Comparison of ENCODE assay signal across 1 cellular context in genomic region chr13:45119469-45119989, GRCh38.
A peak's percentile ranks its signal among the peaks of the same experiment; 100 is the strongest.
TF ChIP-seq lines count a peak whose summit lies in the region.

No MANE protein-coding gene starts in this region.

TF ChIP-seq in HEK293, 187 proteins besides CTCF, POLR2A, EP300 and RAD21 (continued from another document):
- TF ChIP-seq ZNF449 (tag by site-specific recombination; IDR thresholded peaks at IDR 0.05) (no peak), ZNF560 (tag by site-specific recombination; IDR thresholded peaks at IDR 0.05; ENCODE audit: borderline replicate concordance) (no peak), ZNF785 (tag by site-specific recombination; IDR thresholded peaks at IDR 0.05) (no peak), ZNF792 (tag by site-specific recombination; IDR thresholded peaks at IDR 0.05) (no peak), ZNF10 (tag by site-specific recombination; IDR thresholded peaks at IDR 0.05) (no peak), ZNF473 (tag by site-specific recombination; IDR thresholded peaks at IDR 0.05) (no peak), ZNF585B (tag by site-specific recombination; IDR thresholded peaks at IDR 0.05) (no peak), ZBTB17 (tag by site-specific recombination; IDR thresholded peaks at IDR 0.05) (peak; percentile 75), SETDB1 (IDR thresholded peaks at IDR 0.05; ENCODE audit: insufficient read length, low read length) (no peak), ZFP3 (tag by site-specific recombination; IDR thresholded peaks at IDR 0.05; ENCODE audit: low read depth) (peak; percentile 54; the same call in 1 of the 2 replicates), YY1 (tag by site-specific recombination; IDR thresholded peaks at IDR 0.05) (no peak; the same call in 1 of the 2 replicates), ZNF664 (tag by site-specific recombination; IDR thresholded peaks at IDR 0.05) (peak; percentile 14; the same call in 1 of the 2 replicates), ZNF768 (tag by site-specific recombination; IDR thresholded peaks at IDR 0.05) (no peak), ZNF341 (tag by site-specific recombination; IDR thresholded peaks at IDR 0.05; ENCODE audit: low read depth) (peak; percentile 9; the same call in 1 of the 2 replicates)
